11 cellular contexts compared by ENCODE assay signal in the genomic region with DNA sequence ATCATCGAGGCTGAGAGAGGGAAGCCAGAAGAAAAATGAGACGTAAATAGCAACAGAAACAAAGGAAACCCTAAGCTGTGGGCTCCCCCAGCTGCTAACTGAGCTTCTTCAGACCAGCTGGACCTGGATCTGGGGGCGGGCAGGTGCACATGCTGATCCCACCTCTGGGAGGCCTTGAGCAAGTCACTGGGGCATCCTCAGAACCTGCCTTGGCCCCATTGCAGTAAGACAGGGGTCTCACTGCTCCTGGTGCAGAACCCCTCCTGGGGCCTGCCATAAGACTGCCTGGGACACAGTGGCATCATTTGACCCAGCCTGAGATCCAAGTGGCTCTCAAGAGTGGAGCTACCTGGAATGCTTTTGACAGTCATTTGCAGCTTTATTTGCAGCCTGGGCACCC.
"Had no signal": no experiment of that assay in that cellular context is flagged by ENCODE, and none has a peak within 500 bp of the region (broad histone marks: within the 10 kb centered on the region; RNA-seq: fewer than 3 reads in every experiment).

No MANE protein-coding gene starts in this region.

- H3K4me1 Mint-ChIP-seq: activated B cell treated with CpG ODN at 0.5 μM for 24 hours; activated CD4-positive, alpha-beta T cell treated with anti-CD3 and anti-CD28 coated beads, Interleukin-2, amount 10 ng/mL, durations not matched to agents 7 days and 5 days; activated T-helper 17 cell treated with anti-CD3 and anti-CD28 coated beads, Interleukin-2, amount 50 U/mL, for 72 hours had no signal

- H3K27ac Mint-ChIP-seq: activated B cell treated with CpG ODN at 0.5 μM for 24 hours; activated CD4-positive, alpha-beta T cell treated with anti-CD3 and anti-CD28 coated beads, Interleukin-2, amount 10 ng/mL, durations not matched to agents 7 days and 5 days; activated T-helper 17 cell treated with anti-CD3 and anti-CD28 coated beads, Interleukin-2, amount 50 U/mL, for 72 hours; stimulated activated naive CD8-positive, alpha-beta T cell treated with anti-CD3 and anti-CD28 coated beads, Interleukin-15, Interleukin-2, amounts not matched to agents 100 ng/mL and 50 ng/mL, for 24 hours had no signal

- ATAC-seq: activated T-helper 17 cell treated with anti-CD3 and anti-CD28 coated beads, Interleukin-2, amount 50 U/mL, for 72 hours; gastroesophageal sphincter; naive thymus-derived CD8-positive, alpha-beta T cell had no signal

- H3K9me3 Mint-ChIP-seq: activated B cell treated with CpG ODN at 0.5 μM for 24 hours; activated CD4-positive, alpha-beta T cell treated with anti-CD3 and anti-CD28 coated beads, Interleukin-2, amount 10 ng/mL, durations not matched to agents 7 days and 5 days; activated T-helper 17 cell treated with anti-CD3 and anti-CD28 coated beads, Interleukin-2, amount 50 U/mL, for 72 hours; naive thymus-derived CD8-positive, alpha-beta T cell; stimulated activated naive CD8-positive, alpha-beta T cell treated with anti-CD3 and anti-CD28 coated beads, Interleukin-15, Interleukin-2, amounts not matched to agents 100 ng/mL and 50 ng/mL, for 24 hours had no signal

- H3K9me3 ChIP-seq: gastroesophageal sphincter, SJSA1, suprapubic skin had no signal

- H3K4me3 ChIP-seq: gastroesophageal sphincter, SJSA1, smooth muscle cell, suprapubic skin had no signal

- H3K27ac ChIP-seq: gastroesophageal sphincter, SJSA1, suprapubic skin had no signal

- H3K27me3 Mint-ChIP-seq: activated B cell treated with CpG ODN at 0.5 μM for 24 hours; activated CD4-positive, alpha-beta T cell treated with anti-CD3 and anti-CD28 coated beads, Interleukin-2, amount 10 ng/mL, durations not matched to agents 7 days and 5 days; activated T-helper 17 cell treated with anti-CD3 and anti-CD28 coated beads, Interleukin-2, amount 50 U/mL, for 72 hours; naive thymus-derived CD8-positive, alpha-beta T cell; stimulated activated naive CD8-positive, alpha-beta T cell treated with anti-CD3 and anti-CD28 coated beads, Interleukin-15, Interleukin-2, amounts not matched to agents 100 ng/mL and 50 ng/mL, for 24 hours had no signal

- H3K4me3 Mint-ChIP-seq: activated B cell treated with CpG ODN at 0.5 μM for 24 hours; activated CD4-positive, alpha-beta T cell treated with anti-CD3 and anti-CD28 coated beads, Interleukin-2, amount 10 ng/mL, durations not matched to agents 7 days and 5 days; activated T-helper 17 cell treated with anti-CD3 and anti-CD28 coated beads, Interleukin-2, amount 50 U/mL, for 72 hours; naive thymus-derived CD8-positive, alpha-beta T cell; stimulated activated naive CD8-positive, alpha-beta T cell treated with anti-CD3 and anti-CD28 coated beads, Interleukin-15, Interleukin-2, amounts not matched to agents 100 ng/mL and 50 ng/mL, for 24 hours had no signal

- H3K27me3 ChIP-seq: gastroesophageal sphincter, SJSA1, suprapubic skin had no signal

- DNase-seq: activated B cell treated with CpG ODN at 0.5 μM for 24 hours; activated CD4-positive, alpha-beta T cell treated with anti-CD3 and anti-CD28 coated beads, Interleukin-2, amount 10 ng/mL, durations not matched to agents 7 days and 5 days; activated CD8-positive, alpha-beta memory T cell treated with anti-CD3 and anti-CD28 coated beads for 24 hours; trophoblast cell had no signal

- H3K4me1 ChIP-seq: gastroesophageal sphincter, SJSA1, suprapubic skin had no signal
